In genomic region chr6:64998173-64998572, GRCh38 we compare ENCODE assay signal across 27 cellular contexts.
"Had no signal": no experiment of that assay in that cellular context is flagged by ENCODE, and none has a peak within 500 bp of the region (broad histone marks: within the 10 kb centered on the region; RNA-seq: fewer than 3 reads in every experiment).

No MANE protein-coding gene starts in this region.

- DNase-seq: activated CD4-positive, alpha-beta memory T cell treated with anti-CD3 and anti-CD28 coated beads, Interleukin-2, amount 10 ng/mL, durations not matched to agents 7 days and 5 days; activated CD4-positive, alpha-beta T cell treated with anti-CD3 and anti-CD28 coated beads for 36 hours; activated CD4-positive, alpha-beta T cell treated with anti-CD3 and anti-CD28 coated beads, Interleukin-2, amount 10 ng/mL, durations not matched to agents 24 days and 14 days; activated CD4-positive, CD25-positive, alpha-beta regulatory T cell; activated CD4-positive, CD25-positive, alpha-beta regulatory T cell treated with anti-CD3 and anti-CD28 coated beads, Interleukin-2, amount 50 U/mL, for 72 hours; activated CD8-positive, alpha-beta memory T cell treated with anti-CD3 and anti-CD28 coated beads, Interleukin-2, amount 50 U/mL, for 48 hours; activated gamma-delta T cell; activated naive CD4-positive, alpha-beta T cell treated with anti-CD3 and anti-CD28 coated beads, Interleukin-2, amount 50 U/mL, for 16 hours; activated naive CD4-positive, alpha-beta T cell treated with Interleukin-2 at 50 U/mL for 16 hours; activated T-cell treated with anti-CD3 and anti-CD28 coated beads for 4 hours; activated T-cell treated with anti-CD3 and anti-CD28 coated beads, Interleukin-2, amount 50 U/mL, for 24 hours; activated T-cell treated with anti-CD3 and anti-CD28 coated beads, Interleukin-2, amount 50 U/mL, for 72 hours; amygdala; aorta; body of pancreas; caudate nucleus; cortex of kidney; dermis blood vessel endothelial cell; effector CD4-positive, alpha-beta T cell; effector memory CD8-positive, alpha-beta T cell; erythroblast; gastrocnemius medialis; glutamatergic neuron; heart left ventricle; T-helper 2 cell had no signal

- H3K4me3 ChIP-seq: body of pancreas, esophagus muscularis mucosa, gastrocnemius medialis, heart left ventricle had no signal

- H3K27me3 ChIP-seq: body of pancreas, esophagus muscularis mucosa, foreskin keratinocyte, gastrocnemius medialis, heart left ventricle had no signal

- H3K36me3 ChIP-seq: esophagus muscularis mucosa, gastrocnemius medialis, heart left ventricle had no signal

- ATAC-seq: activated CD4-positive, alpha-beta T cell treated with anti-CD3 and anti-CD28 coated beads for 36 hours; activated T-cell treated with anti-CD3 and anti-CD28 coated beads, Interleukin-2, amount 50 U/mL, for 72 hours; body of pancreas; effector memory CD8-positive, alpha-beta T cell; foreskin keratinocyte; gastrocnemius medialis; heart left ventricle had no signal

- H3K9me3 ChIP-seq: body of pancreas, esophagus muscularis mucosa, gastrocnemius medialis, heart left ventricle had no signal

- H3K27ac ChIP-seq: body of pancreas, esophagus muscularis mucosa, foreskin keratinocyte, gastrocnemius medialis, heart left ventricle had no signal
